Comparison of ENCODE assay signal across 21 cellular contexts in genomic region chr12:55637467-55637866, GRCh38. TPM values are rescaled to one million over a fixed set of nuclear protein-coding genes. Genes with fewer than 3 reads are reported as not detected.
A peak's percentile ranks its signal among the peaks of the same experiment; 100 is the strongest.
DNase-seq lines count a peak whose midpoint lies in the region; ATAC-seq, FAIRE-seq and TF ChIP-seq lines count a peak whose summit lies in the region.
"Had no signal": no experiment of that assay in that cellular context is flagged by ENCODE, and none has a peak within 500 bp of the region (broad histone marks: within the 10 kb centered on the region; RNA-seq: fewer than 3 reads in every experiment).

No MANE protein-coding gene starts in this region.

- H4K20me1 ChIP-seq in DND-41 (ENCODE audit: insufficient read depth, low read length) = 0 out of 2 replicates have a peak, but pooled peaks cover 5% of the 10 kb centered on the region

- POLR2A ChIA-PET in CD4-positive, alpha-beta T cell (lab: Charles Lee) = no interaction called here
- POLR2A ChIA-PET in activated CD8-positive, alpha-beta T cell treated with anti-CD3 and anti-CD28 coated beads, Interleukin-2, amount 10 ng/mL, durations not matched to agents 7 days and 5 days (lab: Charles Lee) = no interaction called here

- H3K4me1 ChIP-seq in DND-41 (ENCODE audit: insufficient read depth, low read length) = peaks cover 5% of the 10 kb centered on the region
- H3K4me1 ChIP-seq in lower lobe of right lung = no peaks in the 10 kb centered on the region
- H3K4me1 ChIP-seq: sigmoid colon had no signal

- no peak for FAIRE-seq in GM12892 (lab: Jason Lieb, UNC)

- peaks cover 14% of the 10 kb centered on the region for H3K27me3 Mint-ChIP-seq in CD4-positive, alpha-beta T cell
- H3K27me3 Mint-ChIP-seq in activated CD8-positive, alpha-beta T cell treated with anti-CD3 and anti-CD28 coated beads, Interleukin-2, amount 10 ng/mL, durations not matched to agents 7 days and 5 days (ENCODE audit: low read depth) = peaks cover 5% of the 10 kb centered on the region
- peaks cover 26% of the 10 kb centered on the region for H3K27me3 Mint-ChIP-seq in central memory CD8-positive, alpha-beta T cell

- TF ChIP-seq CTCF in CD4-positive, alpha-beta T cell (IDR thresholded peaks at IDR 0.05) = no peak
- no peak for TF ChIP-seq CTCF in DND-41 (IDR thresholded peaks at IDR 0.05; ENCODE audit: borderline replicate concordance, extremely low read depth, low read length, poor library complexity, severe bottlenecking)
- no peak for TF ChIP-seq CTCF in lower lobe of right lung (IDR thresholded peaks at IDR 0.05)

- H3K9me3 Mint-ChIP-seq in CD4-positive, alpha-beta T cell = no peaks in the 10 kb centered on the region
- H3K9me3 Mint-ChIP-seq in activated CD8-positive, alpha-beta T cell treated with anti-CD3 and anti-CD28 coated beads, Interleukin-2, amount 10 ng/mL, durations not matched to agents 7 days and 5 days (ENCODE audit: insufficient read depth) = no peaks in the 10 kb centered on the region
- no peaks in the 10 kb centered on the region for H3K9me3 Mint-ChIP-seq in central memory CD8-positive, alpha-beta T cell

- peak; percentile 85 for ATAC-seq in CD4-positive, alpha-beta T cell (ENCODE audit: poor library complexity)
- ATAC-seq in DND-41 (ENCODE audit: insufficient read depth, low read depth) (peak; percentile 99), lower lobe of right lung (no peak)
- ATAC-seq in activated CD8-positive, alpha-beta T cell treated with anti-CD3 and anti-CD28 coated beads, Interleukin-2, amount 10 ng/mL, durations not matched to agents 7 days and 5 days = peak; percentile 74
- ATAC-seq in central memory CD8-positive, alpha-beta T cell (replicated peaks; ENCODE audit: extremely low read depth, poor library complexity, severe bottlenecking) = peak; percentile 57
- ATAC-seq: HCT116 had no signal

- no peak overlapping the region for H3K27ac ChIP-seq in CD4-positive, alpha-beta T cell (ENCODE audit: low read depth, low read length)
- H3K27ac ChIP-seq in DND-41 (ENCODE audit: low read length) (no peak overlapping the region), lower lobe of right lung (no peak overlapping the region)
- H3K27ac ChIP-seq: sigmoid colon had no signal

- H3K79me2 ChIP-seq in DND-41 (ENCODE audit: insufficient read depth, low read length) = no peaks in the 10 kb centered on the region

- no peak overlapping the region for H2AFZ ChIP-seq in DND-41 (ENCODE audit: low read depth, low read length)

- no peaks in the 10 kb centered on the region for H3K9me3 ChIP-seq in CD4-positive, alpha-beta T cell (ENCODE audit: control insufficient read depth, low read length)
- H3K9me3 ChIP-seq in DND-41 (ENCODE audit: insufficient read depth, low read length, severe bottlenecking) (no peaks in the 10 kb centered on the region), lower lobe of right lung (no peaks in the 10 kb centered on the region)
- H3K9me3 ChIP-seq: sigmoid colon had no signal

- peak overlapping the region; percentile 66 for H3K4me3 Mint-ChIP-seq in CD4-positive, alpha-beta T cell
- H3K4me3 Mint-ChIP-seq in activated CD8-positive, alpha-beta T cell treated with anti-CD3 and anti-CD28 coated beads, Interleukin-2, amount 10 ng/mL, durations not matched to agents 7 days and 5 days = peak overlapping the region; percentile 1
- H3K4me3 Mint-ChIP-seq in central memory CD8-positive, alpha-beta T cell = peak overlapping the region; percentile 6

- no peak overlapping the region for H3K9ac ChIP-seq in DND-41 (ENCODE audit: low read depth, low read length)

- H3K36me3 Mint-ChIP-seq in CD4-positive, alpha-beta T cell (ENCODE audit: low read depth) = no peaks in the 10 kb centered on the region
- no peaks in the 10 kb centered on the region for H3K36me3 Mint-ChIP-seq in activated CD8-positive, alpha-beta T cell treated with anti-CD3 and anti-CD28 coated beads, Interleukin-2, amount 10 ng/mL, durations not matched to agents 7 days and 5 days (ENCODE audit: low read depth)
- peaks cover 2% of the 10 kb centered on the region for H3K36me3 Mint-ChIP-seq in central memory CD8-positive, alpha-beta T cell (ENCODE audit: insufficient read depth)

- no peak for TF ChIP-seq POLR2A in GM12892 (IDR thresholded peaks at IDR 0.05; ENCODE audit: low read depth, low read length)

- peaks cover 13% of the 10 kb centered on the region for H3K4me1 Mint-ChIP-seq in CD4-positive, alpha-beta T cell (ENCODE audit: low read depth)
- peaks cover 15% of the 10 kb centered on the region for H3K4me1 Mint-ChIP-seq in activated CD8-positive, alpha-beta T cell treated with anti-CD3 and anti-CD28 coated beads, Interleukin-2, amount 10 ng/mL, durations not matched to agents 7 days and 5 days (ENCODE audit: low read depth)
- H3K4me1 Mint-ChIP-seq in central memory CD8-positive, alpha-beta T cell = peaks cover 15% of the 10 kb centered on the region

- peak overlapping the region; percentile 59 for H3K27ac Mint-ChIP-seq in CD4-positive, alpha-beta T cell
- peak overlapping the region; percentile 66 for H3K27ac Mint-ChIP-seq in activated CD8-positive, alpha-beta T cell treated with anti-CD3 and anti-CD28 coated beads, Interleukin-2, amount 10 ng/mL, durations not matched to agents 7 days and 5 days
- no peak overlapping the region for H3K27ac Mint-ChIP-seq in central memory CD8-positive, alpha-beta T cell (ENCODE audit: low read depth)

- no peak overlapping the region for H3K4me2 ChIP-seq in DND-41 (ENCODE audit: insufficient read depth, low read length)

- H3K4me3 ChIP-seq in DND-41 (ENCODE audit: low read depth in 1 of 2, low read length in 2 of 2) (no peak overlapping the region), lower lobe of right lung (no peak overlapping the region)
- H3K4me3 ChIP-seq: sigmoid colon had no signal

- H3K27me3 ChIP-seq in CD4-positive, alpha-beta T cell (ENCODE audit: control insufficient read depth, insufficient read depth, low read length) = no peaks in the 10 kb centered on the region
- H3K27me3 ChIP-seq in DND-41 (ENCODE audit: insufficient read depth, low read length, poor library complexity) (peaks cover 23% of the 10 kb centered on the region), lower lobe of right lung (ENCODE audit: low read depth) (peaks cover 7% of the 10 kb centered on the region)

- peak in 5 of 10 experiments; percentile 2 to 29 (median 16) for DNase-seq in CD4-positive, alpha-beta T cell
- DNase-seq in DND-41 (peak; percentile 78), lower lobe of right lung (no peak), NCI-H510A treated with DMSO at 0.1 percent for 48 hours (lab: John Stamatoyannopoulos, UW) (no peak), mucosa of gallbladder (ENCODE audit: low spot score) (no peak), GM12892 (ENCODE audit: insufficient read length) (no peak)
- DNase-seq in activated CD8-positive, alpha-beta T cell treated with anti-CD3 and anti-CD28 coated beads, Interleukin-2, amount 10 ng/mL, durations not matched to agents 7 days and 5 days = peak; percentile 60
- no peak for DNase-seq in central memory CD8-positive, alpha-beta T cell (ENCODE audit: low spot score in 2 of 2)
- DNase-seq: AML-193, DMS53, hypothalamus, kidney glomerular epithelial cell, NCI-H1436 treated with DMSO at 0.1 percent for 48 hours, occipital lobe, Right ventricle myocardium superior, sigmoid colon, trophoblast cell had no signal

- no peaks in the 10 kb centered on the region for H3K36me3 ChIP-seq in DND-41 (ENCODE audit: insufficient read depth, low read length)
- no peaks in the 10 kb centered on the region for H3K36me3 ChIP-seq in lower lobe of right lung
- H3K36me3 ChIP-seq: sigmoid colon had no signal

- intact Hi-C loops in CD4-positive, alpha-beta T cell (cut with DNase I, micrococcal nuclease) = no loop called here
- intact Hi-C loops in lower lobe of right lung (cut with DNase I) = no loop called here

- CTCF ChIA-PET in CD4-positive, alpha-beta T cell (lab: Charles Lee) = no interaction called here
- CTCF ChIA-PET in activated CD8-positive, alpha-beta T cell treated with anti-CD3 and anti-CD28 coated beads, Interleukin-2, amount 10 ng/mL, durations not matched to agents 7 days and 5 days (lab: Charles Lee) = no interaction called here

RNA-seq across cellular contexts. Expression of gene OR10P1, which starts 0.8 kb away (rescaled TPM):
- total RNA-seq in CD4-positive, alpha-beta T cell = not detected
- not detected for total RNA-seq in activated CD8-positive, alpha-beta T cell treated with anti-CD3 and anti-CD28 coated beads, Interleukin-2, amount 10 ng/mL, durations not matched to agents 7 days and 5 days
- not detected for total RNA-seq in lower lobe of right lung
- not detected for total RNA-seq in mucosa of gallbladder
- not detected for polyA plus RNA-seq in GM12892 (2012; ENCODE audit: missing spikeins)
- total RNA-seq: fibroblast of villous mesenchyme; occipital lobe; Right ventricle myocardium superior; sigmoid colon; T-helper 2 cell treated with Interferon-gamma antibody and Interleukin-4, amounts not matched to agents 100 ng/mL and 5 ng/mL, for 36 hours had no signal
- polyA plus RNA-seq: adipose tissue, sigmoid colon had no signal

Comparison
In these comparisons a context has a peak if more than half of its experiments do, and no peak if none do; other contexts are left out.
1. ATAC-seq: peak in CD4-positive, alpha-beta T cell (single experiment), DND-41 (single experiment), activated CD8-positive, alpha-beta T cell treated with anti-CD3 and anti-CD28 coated beads, Interleukin-2, amount 10 ng/mL, durations not matched to agents 7 days and 5 days (single experiment) and central memory CD8-positive, alpha-beta T cell (single experiment); none in lower lobe of right lung (0 of 2).
2. DNase-seq: peak in DND-41 (single experiment) and activated CD8-positive, alpha-beta T cell treated with anti-CD3 and anti-CD28 coated beads, Interleukin-2, amount 10 ng/mL, durations not matched to agents 7 days and 5 days (single experiment); none in central memory CD8-positive, alpha-beta T cell (0 of 2), lower lobe of right lung (single experiment), NCI-H510A treated with DMSO at 0.1 percent for 48 hours (single experiment), mucosa of gallbladder (single experiment) and GM12892 (single experiment).
3. H3K4me3 Mint-ChIP-seq: peak in every context shown above with its lines; median percentile 66 in CD4-positive, alpha-beta T cell; 6 in central memory CD8-positive, alpha-beta T cell; 1 in activated CD8-positive, alpha-beta T cell treated with anti-CD3 and anti-CD28 coated beads, Interleukin-2, amount 10 ng/mL, durations not matched to agents 7 days and 5 days.